In genomic region chr6:22149501-22150490, GRCh38 we compare ENCODE assay signal across 9 cellular contexts.
DNase-seq lines count a peak whose midpoint lies in the region; ATAC-seq and TF ChIP-seq lines count a peak whose summit lies in the region.
"Had no signal": no experiment of that assay in that cellular context is flagged by ENCODE, and none has a peak within 500 bp of the region (broad histone marks: within the 10 kb centered on the region; RNA-seq: fewer than 3 reads in every experiment).

No MANE protein-coding gene starts in this region.

- H3K4me3 Mint-ChIP-seq in T-helper 2 cell treated with Interferon-gamma antibody and Interleukin-4, amounts not matched to agents 5 μg/mL and 100 μg/mL, for 36 hours: no peak overlapping the region

- H3K9me3 Mint-ChIP-seq in T-helper 2 cell treated with Interferon-gamma antibody and Interleukin-4, amounts not matched to agents 5 μg/mL and 100 μg/mL, for 36 hours: no peaks in the 10 kb centered on the region

- peaks cover 55 to 62% of the 10 kb centered on the region in 2 donors for H3K4me1 ChIP-seq in gastrocnemius medialis

- DNase-seq in HK-2 (ENCODE audit: unreplicated experiment): peak; percentile 18
- DNase-seq in NCI-H82 (lab: John Stamatoyannopoulos, UW): peak; percentile 79
- peak; percentile 79 for DNase-seq in glomerular visceral epithelial cell (ENCODE audit: extremely low spot score)
- peak in 1 of 2 donors; percentile 13 for DNase-seq in gastrocnemius medialis
- DNase-seq in effector CD4-positive, alpha-beta T cell: no peak
- DNase-seq in middle frontal gyrus (ENCODE audit: extremely low spot score, low spot score): no peak
- no peak for DNase-seq in T-helper 2 cell treated with Interferon-gamma antibody and Interleukin-4, amounts not matched to agents 5 μg/mL and 100 μg/mL, for 36 hours (ENCODE audit: low spot score)
- DNase-seq: activated CD4-positive, alpha-beta T cell treated with anti-CD3 and anti-CD28 coated beads for 1 hour had no signal

- intact Hi-C loops in gastrocnemius medialis (cut with DNase I; ENCODE audit: low total_unique reads): loop anchor here (5.0 kb wide), 2 partner anchors 107 to 557 kb away; partner anchors contain the start of gene SOX4

- peaks cover 21% of the 10 kb centered on the region for H3K4me1 Mint-ChIP-seq in T-helper 2 cell treated with Interferon-gamma antibody and Interleukin-4, amounts not matched to agents 5 μg/mL and 100 μg/mL, for 36 hours (ENCODE audit: low read depth)

- H3K27me3 Mint-ChIP-seq in T-helper 2 cell treated with Interferon-gamma antibody and Interleukin-4, amounts not matched to agents 5 μg/mL and 100 μg/mL, for 36 hours (ENCODE audit: low read depth): peaks cover 36% of the 10 kb centered on the region

- in situ Hi-C loops in gastrocnemius medialis (cut with MboI; ENCODE audit: low sequenced_read_pairs in 4 of 4): no loop called here

- no peaks in the 10 kb centered on the region for H3K27me3 ChIP-seq in gastrocnemius medialis

- TF ChIP-seq POLR2A in gastrocnemius medialis (IDR thresholded peaks at IDR 0.05): no peak

- H3K27ac ChIP-seq in gastrocnemius medialis: no peak overlapping the region

- no peaks in the 10 kb centered on the region for H3K9me3 ChIP-seq in gastrocnemius medialis

- H3K36me3 Mint-ChIP-seq in T-helper 2 cell treated with Interferon-gamma antibody and Interleukin-4, amounts not matched to agents 5 μg/mL and 100 μg/mL, for 36 hours (ENCODE audit: low read depth): no peaks in the 10 kb centered on the region

- TF ChIP-seq CTCF in gastrocnemius medialis (IDR thresholded peaks at IDR 0.05 in 4 of 5, conservative IDR thresholded peaks at IDR 0.05 in 1 of 5): no peak

- no peak overlapping the region for H3K4me3 ChIP-seq in gastrocnemius medialis

- no peaks in the 10 kb centered on the region for H3K36me3 ChIP-seq in gastrocnemius medialis

- ATAC-seq in gastrocnemius medialis: peak; percentile 67 to 77
- ATAC-seq in GM18870 (IDR thresholded peaks at IDR 0.05; ENCODE audit: unreplicated experiment): no peak

- H3K27ac Mint-ChIP-seq in T-helper 2 cell treated with Interferon-gamma antibody and Interleukin-4, amounts not matched to agents 5 μg/mL and 100 μg/mL, for 36 hours: no peak overlapping the region

Comparison
In these comparisons a context has a peak if more than half of its experiments do, and no peak if none do; other contexts are left out.
1. DNase-seq: peak in HK-2 (single experiment), NCI-H82 (single experiment) and glomerular visceral epithelial cell (single experiment); none in effector CD4-positive, alpha-beta T cell (single experiment), middle frontal gyrus (single experiment) and T-helper 2 cell treated with Interferon-gamma antibody and Interleukin-4, amounts not matched to agents 5 μg/mL and 100 μg/mL, for 36 hours (single experiment).